Comparison of ENCODE assay signal across 8 cellular contexts in the genomic region with DNA sequence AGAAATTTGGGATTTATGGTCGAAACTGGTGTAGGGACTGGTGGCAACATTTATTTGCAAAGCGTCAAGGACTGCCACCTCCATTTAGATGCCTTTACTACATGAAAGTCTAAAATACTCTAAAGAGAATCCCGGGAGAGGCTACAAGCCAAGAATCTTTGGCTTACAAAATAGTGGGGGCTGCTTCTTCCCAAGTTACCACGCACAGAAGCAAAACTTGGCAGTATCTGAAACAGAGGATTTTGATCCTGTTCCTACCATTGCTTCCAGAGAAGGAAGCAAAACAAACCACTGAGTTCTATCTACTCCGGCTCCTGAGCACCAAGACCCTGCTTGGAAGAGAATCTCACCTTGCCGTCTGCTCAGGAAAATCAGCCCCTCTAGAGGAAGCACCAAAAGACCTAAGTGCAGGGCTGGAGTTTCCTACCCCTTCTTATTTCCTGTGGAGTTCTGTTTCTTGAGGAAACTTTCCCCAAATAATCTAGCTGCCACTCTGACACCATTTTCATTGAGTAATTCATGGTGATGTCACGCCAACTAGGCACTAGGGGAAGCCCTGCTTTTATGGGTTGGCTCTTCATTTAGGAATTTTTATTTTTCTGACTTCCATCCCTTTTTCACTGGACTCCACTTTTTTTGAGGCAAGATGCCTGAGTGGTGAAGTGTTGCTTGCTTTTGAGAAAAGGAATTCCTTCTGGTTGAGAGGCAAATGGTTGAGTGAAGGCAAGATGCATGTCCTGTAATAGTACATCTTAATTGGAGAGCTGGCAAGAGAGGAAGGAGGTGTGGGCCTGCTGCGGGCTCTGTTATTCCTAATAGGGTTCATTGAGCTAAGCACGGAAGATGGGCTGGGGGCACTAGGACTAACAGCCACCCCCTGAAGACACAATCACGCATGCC. TPM values are rescaled to one million over a fixed set of nuclear protein-coding genes. Genes with fewer than 3 reads are reported as not detected.
A peak's percentile ranks its signal among the peaks of the same experiment; 100 is the strongest.
DNase-seq lines count a peak whose midpoint lies in the region; ATAC-seq and TF ChIP-seq lines count a peak whose summit lies in the region.

No MANE protein-coding gene starts in this region.

- H3K4me2 ChIP-seq in BLaER1 treated with 17β-estradiol and CSF1 and Interleukin-3, amounts not matched to agents 10 nM and 100 nM, result peak overlapping the region; percentile 73 to 96 (median 89)

- H3K9me3 ChIP-seq in BLaER1 treated with 17β-estradiol and CSF1 and Interleukin-3, amounts not matched to agents 10 nM and 100 nM (replicated peaks in 1 of 11), result no peaks in the 10 kb centered on the region
- H3K9me3 ChIP-seq in lower lobe of right lung, result no peaks in the 10 kb centered on the region

- TF ChIP-seq CTCF in lower lobe of right lung (IDR thresholded peaks at IDR 0.05), result no peak

- DNase-seq in HS-27A (ENCODE audit: low read depth) (peak; percentile 83), astrocyte of the hippocampus (ENCODE audit: low read depth, low spot score) (peak; percentile 95), lower lobe of right lung (no peak), putamen (ENCODE audit: low spot score) (no peak), globus pallidus (ENCODE audit: low spot score) (no peak), foreskin melanocyte (no peak), HK-2 (ENCODE audit: unreplicated experiment) (no peak)

- no peaks in the 10 kb centered on the region for H3K36me3 ChIP-seq in BLaER1 treated with 17β-estradiol and CSF1 and Interleukin-3, amounts not matched to agents 10 nM and 100 nM
- H3K36me3 ChIP-seq in lower lobe of right lung, result no peaks in the 10 kb centered on the region

- intact Hi-C loops in lower lobe of right lung (cut with DNase I), result no loop called here

- peaks cover 77 to 96% (median 88%) of the 10 kb centered on the region in 10 experiments for H3K4me1 ChIP-seq in BLaER1 treated with 17β-estradiol and CSF1 and Interleukin-3, amounts not matched to agents 10 nM and 100 nM
- peaks cover 66% of the 10 kb centered on the region for H3K4me1 ChIP-seq in lower lobe of right lung

- H3K27ac ChIP-seq in BLaER1 treated with 17β-estradiol and CSF1 and Interleukin-3, amounts not matched to agents 10 nM and 100 nM, result peak overlapping the region in 10 of 11 experiments; percentile 9 to 64 (median 41); a peak in 14 of 22 replicates
- peak overlapping the region; percentile 70 for H3K27ac ChIP-seq in lower lobe of right lung

- peak overlapping the region in 8 of 11 experiments; percentile 12 to 59 (median 50); a peak in 10 of 22 replicates for H3K9ac ChIP-seq in BLaER1 treated with 17β-estradiol and CSF1 and Interleukin-3, amounts not matched to agents 10 nM and 100 nM

- peaks cover 0 to 25% (median 0%) of the 10 kb centered on the region in 11 experiments; a peak in 6 of 22 replicates for H3K27me3 ChIP-seq in BLaER1 treated with 17β-estradiol and CSF1 and Interleukin-3, amounts not matched to agents 10 nM and 100 nM
- H3K27me3 ChIP-seq in lower lobe of right lung (ENCODE audit: low read depth), result no peaks in the 10 kb centered on the region

- H3K4me3 ChIP-seq in BLaER1 treated with 17β-estradiol and CSF1 and Interleukin-3, amounts not matched to agents 10 nM and 100 nM, result peak overlapping the region in 6 of 10 experiments; percentile 6 to 48 (median 30); a peak in 6 of 20 replicates
- H3K4me3 ChIP-seq in lower lobe of right lung, result peak overlapping the region; percentile 25

- 0 out of 22 replicates have a peak, but pooled peaks cover 0 to 3% (median 0%) of the 10 kb centered on the region in 11 experiments for H4K20me1 ChIP-seq in BLaER1 treated with 17β-estradiol and CSF1 and Interleukin-3, amounts not matched to agents 10 nM and 100 nM

- peak; percentile 33 to 45 for ATAC-seq in lower lobe of right lung

RNA-seq across cellular contexts. Expression of a gene that starts 36.8 kb away (rescaled TPM):
- 109 TPM for total RNA-seq in lower lobe of right lung

Comparison
In these comparisons a context has a peak if more than half of its experiments do, and no peak if none do; other contexts are left out.
1. DNase-seq: peak in HS-27A (single experiment) and astrocyte of the hippocampus (single experiment); none in lower lobe of right lung (single experiment), putamen (single experiment), globus pallidus (single experiment), foreskin melanocyte (single experiment) and HK-2 (single experiment).